ENCODE assay signal across 22 cellular contexts in genomic region chr15:28033443-28033842, GRCh38.
A peak's percentile ranks its signal among the peaks of the same experiment; 100 is the strongest.
DNase-seq lines count a peak whose midpoint lies in the region; ATAC-seq, FAIRE-seq and TF ChIP-seq lines count a peak whose summit lies in the region.
"Had no signal": no experiment of that assay in that cellular context is flagged by ENCODE, and none has a peak within 500 bp of the region (broad histone marks: within the 10 kb centered on the region; RNA-seq: fewer than 3 reads in every experiment).

No MANE protein-coding gene starts in this region.

- H3K27me3 ChIP-seq in endodermal cell (ENCODE audit: control insufficient read depth, insufficient read depth, low read length, poor library complexity, severe bottlenecking) (no peaks in the 10 kb centered on the region), pancreas (no peaks in the 10 kb centered on the region)
- H3K27me3 ChIP-seq: BE2C had no signal

- DNase-seq in LNCaP clone FGC (ENCODE audit: low read depth) (no peak), endodermal cell (no peak), left lobe of liver (ENCODE audit: low spot score) (no peak), urothelium cell line (ENCODE audit: low spot score) (peak; percentile 6), pancreas (no peak), GM19240 (ENCODE audit: insufficient read length, low spot score) (no peak), D721Med (ENCODE audit: insufficient read length, low spot score) (no peak), HuH-7.5 (ENCODE audit: low spot score) (no peak)
- DNase-seq: ACHN; BE2C; C1 segment of cervical spinal cord; CD4-positive, CD25-positive, alpha-beta regulatory T cell; CD8-positive, alpha-beta memory T cell; COR-L47; GDM1; GOT3; HCEC 1CT had no signal

- H3K4me3 Mint-ChIP-seq in endodermal cell = no peak overlapping the region
- H3K4me3 Mint-ChIP-seq: CD4-positive, CD25-positive, alpha-beta regulatory T cell; CD8-positive, alpha-beta memory T cell had no signal

- WGBS in endodermal cell (ENCODE audit: insufficient coverage in 1 of 2, insufficient read length in 1 of 2), 2 experiments = 85 to 100% methylated on average over 1 to 3 of the region's 3 CpGs
- 61 to 64% methylated on average over 3 of the region's 3 CpGs for WGBS in pancreas, 2 donors

- ATAC-seq in left lobe of liver (peak; percentile 71), pancreas (no peak)

- peaks cover 3% of the 10 kb centered on the region for H3K4me1 Mint-ChIP-seq in endodermal cell
- H3K4me1 Mint-ChIP-seq: CD4-positive, CD25-positive, alpha-beta regulatory T cell; CD8-positive, alpha-beta memory T cell had no signal

- no peaks in the 10 kb centered on the region for H3K27me3 Mint-ChIP-seq in endodermal cell (ENCODE audit: insufficient read depth)

- no peak overlapping the region for H3K27ac ChIP-seq in endodermal cell (ENCODE audit: low read depth, low read length)
- no peak overlapping the region for H3K27ac ChIP-seq in pancreas
- H3K27ac ChIP-seq: KMS-11 had no signal

- H3K36me3 Mint-ChIP-seq in endodermal cell (ENCODE audit: low read depth) = no peaks in the 10 kb centered on the region
- H3K36me3 Mint-ChIP-seq: CD4-positive, CD25-positive, alpha-beta regulatory T cell had no signal

- H3K9me3 ChIP-seq in endodermal cell (ENCODE audit: control insufficient read depth, low read length) (no peaks in the 10 kb centered on the region), pancreas (no peaks in the 10 kb centered on the region)
- H3K9me3 ChIP-seq: BE2C had no signal

- H3K4me1 ChIP-seq in endodermal cell (ENCODE audit: control insufficient read depth, insufficient read depth, low read length) (no peaks in the 10 kb centered on the region), pancreas (no peaks in the 10 kb centered on the region)
- H3K4me1 ChIP-seq: BE2C had no signal

- FAIRE-seq in urothelium cell line (lab: Jason Lieb, UNC) = no peak
- FAIRE-seq in pancreas (lab: Jason Lieb, UNC) = no peak
- no peak for FAIRE-seq in D721Med (lab: Jason Lieb, UNC)
- FAIRE-seq: A204.1, GM12892, GM18507, HTR-8/SVneo had no signal

- TF ChIP-seq CTCF in LNCaP clone FGC (IDR thresholded peaks at IDR 0.05; ENCODE audit: control insufficient read depth, extremely low read depth, insufficient read depth) (peak; percentile 22; the same call in 1 of the 2 replicates), endodermal cell (conservative IDR thresholded peaks at IDR 0.05) (peak; percentile 52), pancreas (IDR thresholded peaks at IDR 0.05) (no peak), D721Med (IDR thresholded peaks at IDR 0.05; ENCODE audit: insufficient read depth, missing control alignments) (no peak)

- H3K27ac Mint-ChIP-seq in endodermal cell = no peak overlapping the region
- H3K27ac Mint-ChIP-seq: CD4-positive, CD25-positive, alpha-beta regulatory T cell; CD8-positive, alpha-beta memory T cell had no signal

- H3K9ac ChIP-seq in endodermal cell (ENCODE audit: extremely low read depth, low read length, poor library complexity, severe bottlenecking) = no peak overlapping the region
- H3K9ac ChIP-seq: KMS-11 had no signal

- no peaks in the 10 kb centered on the region for H3K36me3 ChIP-seq in endodermal cell (ENCODE audit: control insufficient read depth, insufficient read depth, low read length)
- no peaks in the 10 kb centered on the region for H3K36me3 ChIP-seq in pancreas
- H3K36me3 ChIP-seq: BE2C had no signal

- H3K4me3 ChIP-seq in LNCaP clone FGC (ENCODE audit: low read depth, low read length) (no peak overlapping the region), endodermal cell (ENCODE audit: low read length) (no peak overlapping the region), pancreas (no peak overlapping the region)

- intact Hi-C loops in pancreas (cut with DNase I) = no loop called here

- H3K9me3 Mint-ChIP-seq in endodermal cell = no peaks in the 10 kb centered on the region
- H3K9me3 Mint-ChIP-seq: CD4-positive, CD25-positive, alpha-beta regulatory T cell; CD8-positive, alpha-beta memory T cell had no signal

Comparison
In these comparisons a context has a peak if more than half of its experiments do, and no peak if none do; other contexts are left out.
1. CTCF ChIP-seq: peak in LNCaP clone FGC (single experiment) and endodermal cell (single experiment); none in pancreas (0 of 4) and D721Med (single experiment).